ENCODE assay signal across 17 cellular contexts in the genomic region with DNA sequence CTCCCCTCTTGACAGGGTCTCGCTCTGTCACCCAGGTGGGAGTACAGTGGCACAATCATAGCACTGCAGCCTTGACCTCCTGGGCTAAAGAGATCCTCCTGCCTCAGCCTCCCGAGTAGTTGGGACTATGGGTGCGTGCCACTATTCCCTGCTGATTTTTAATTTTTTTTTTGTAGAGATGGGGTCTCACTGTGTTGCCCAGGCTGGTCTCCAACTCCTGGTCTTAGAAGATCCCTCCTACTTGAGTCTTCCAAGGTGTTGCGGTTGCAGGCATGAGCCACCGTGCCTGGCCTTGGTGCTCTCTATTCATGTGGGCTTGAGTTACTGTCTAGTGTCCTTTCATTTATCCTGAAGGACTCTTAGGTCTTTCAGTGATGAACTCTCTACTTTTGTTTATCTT. TPM values are rescaled to one million over a fixed set of nuclear protein-coding genes. Genes with fewer than 3 reads are reported as not detected.
A peak's percentile ranks its signal among the peaks of the same experiment; 100 is the strongest.
DNase-seq lines count a peak whose midpoint lies in the region; ATAC-seq, FAIRE-seq and TF ChIP-seq lines count a peak whose summit lies in the region.
"Had no signal": no experiment of that assay in that cellular context is flagged by ENCODE, and none has a peak within 500 bp of the region (broad histone marks: within the 10 kb centered on the region; RNA-seq: fewer than 3 reads in every experiment).

No MANE protein-coding gene starts in this region.

- H3K4me2 ChIP-seq in K562 (ENCODE audit: insufficient read depth, low read length) (no peak overlapping the region), trophoblast cell (ENCODE audit: low read length) (no peak overlapping the region)
- H3K4me2 ChIP-seq: BLaER1 treated with 17β-estradiol and CSF1 and Interleukin-3, amounts not matched to agents 10 nM and 100 nM had no signal

- no peaks in the 10 kb centered on the region for H3K9me3 Mint-ChIP-seq in natural killer cell
- no peaks in the 10 kb centered on the region for H3K9me3 Mint-ChIP-seq in natural killer cell treated with Interleukin-12 subunit alpha and Interleukin-12 subunit beta and Interleukin-15 and Interleukin-18, amount 100 ng/mL, for 72 hours
- H3K9me3 Mint-ChIP-seq: CD8-positive, alpha-beta T cell had no signal

- H3K27me3 ChIP-seq in K562 (ENCODE audit: control insufficient read depth in 2 of 2, insufficient read depth in 2 of 2, low read length in 2 of 2) (no peaks in the 10 kb centered on the region), trophoblast cell (ENCODE audit: insufficient read depth, low read length) (no peaks in the 10 kb centered on the region), right atrium auricular region (no peaks in the 10 kb centered on the region)
- H3K27me3 ChIP-seq: BLaER1 treated with 17β-estradiol and CSF1 and Interleukin-3, amounts not matched to agents 10 nM and 100 nM had no signal

- no peak overlapping the region for H4K8ac ChIP-seq in trophoblast cell (ENCODE audit: low read depth, low read length)

- intact Hi-C loops in natural killer cell (cut with micrococcal nuclease): no loop called here
- intact Hi-C loops in K562 (cut with micrococcal nuclease): no loop called here

- H3K4me3 ChIP-seq in K562: no peak overlapping the region
- H3K4me3 ChIP-seq in trophoblast cell (ENCODE audit: low read depth, low read length): no peak overlapping the region
- H3K4me3 ChIP-seq in right atrium auricular region: no peak overlapping the region
- H3K4me3 ChIP-seq: BLaER1 treated with 17β-estradiol and CSF1 and Interleukin-3, amounts not matched to agents 10 nM and 100 nM had no signal

- H2AFZ ChIP-seq in K562 (ENCODE audit: low read depth, low read length) (no peak overlapping the region), trophoblast cell (ENCODE audit: insufficient read depth, low read length, poor library complexity) (no peak overlapping the region)

- no TSS peak for BruUV-seq in K562 (replicated peaks; lab: Mats Ljungman, UMichigan)

- in situ Hi-C loops in K562 (cut with MboI): no loop called here

- H3K4me3 Mint-ChIP-seq in natural killer cell: no peak overlapping the region
- H3K4me3 Mint-ChIP-seq in natural killer cell treated with Interleukin-12 subunit alpha and Interleukin-12 subunit beta and Interleukin-15 and Interleukin-18, amount 100 ng/mL, for 72 hours: no peak overlapping the region
- H3K4me3 Mint-ChIP-seq: B cell; CD8-positive, alpha-beta T cell had no signal

- H3K79me1 ChIP-seq in trophoblast cell (ENCODE audit: low read length): no peaks in the 10 kb centered on the region

- POLR2A ChIA-PET in K562 (lab: Yijun Ruan, JAX): no interaction called here

- no peaks in the 10 kb centered on the region for H3K36me3 Mint-ChIP-seq in natural killer cell
- peaks cover 15% of the 10 kb centered on the region for H3K36me3 Mint-ChIP-seq in natural killer cell treated with Interleukin-12 subunit alpha and Interleukin-12 subunit beta and Interleukin-15 and Interleukin-18, amount 100 ng/mL, for 72 hours

- no peak overlapping the region for H2AK5ac ChIP-seq in trophoblast cell (ENCODE audit: low read length)

- H3K27me3 Mint-ChIP-seq in natural killer cell (ENCODE audit: low read depth in 2 of 2): no peaks in the 10 kb centered on the region
- H3K27me3 Mint-ChIP-seq in natural killer cell treated with Interleukin-12 subunit alpha and Interleukin-12 subunit beta and Interleukin-15 and Interleukin-18, amount 100 ng/mL, for 72 hours: no peaks in the 10 kb centered on the region
- H3K27me3 Mint-ChIP-seq: B cell had no signal

- peak overlapping the region; percentile 64 for H3K4ac ChIP-seq in trophoblast cell (ENCODE audit: low read depth, low read length)

- H3K9me1 ChIP-seq in K562 (ENCODE audit: control insufficient read depth, insufficient read depth, low read length): no peaks in the 10 kb centered on the region

- TF ChIP-seq CTCF in natural killer cell (IDR thresholded peaks at IDR 0.05) (no peak), K562 (IDR thresholded peaks at IDR 0.05 in 2 of 3, conservative IDR thresholded peaks at IDR 0.05 in 1 of 3; ENCODE audit: insufficient read depth in 2 of 3, low read depth in 1 of 3, low read length in 3 of 3) (no peak), right atrium auricular region (IDR thresholded peaks at IDR 0.05) (no peak)

- H3K79me2 ChIP-seq in K562 (ENCODE audit: control insufficient read depth, insufficient read depth, low read length): peaks cover 87% of the 10 kb centered on the region
- H3K79me2 ChIP-seq in trophoblast cell (ENCODE audit: control insufficient read depth, insufficient read depth, low read length, poor library complexity): peaks cover 11% of the 10 kb centered on the region

- H3K9ac ChIP-seq in K562 (ENCODE audit: insufficient read depth in 1 of 2, low read depth in 2 of 2, low read length in 2 of 2): no peak overlapping the region
- no peak overlapping the region for H3K9ac ChIP-seq in trophoblast cell (ENCODE audit: low read length)
- H3K9ac ChIP-seq: BLaER1 treated with 17β-estradiol and CSF1 and Interleukin-3, amounts not matched to agents 10 nM and 100 nM had no signal

- H2BK5ac ChIP-seq in trophoblast cell (ENCODE audit: low read depth, low read length, poor library complexity): no peak overlapping the region

- no peak for TF ChIP-seq EP300 in K562 (IDR thresholded peaks at IDR 0.05; ENCODE audit: low read length)

- ATAC-seq in natural killer cell (no peak), K562 (no peak)
- ATAC-seq in natural killer cell treated with Interleukin-12 subunit alpha and Interleukin-12 subunit beta and Interleukin-15 and Interleukin-18, amount 100 ng/mL, for 72 hours: no peak
- ATAC-seq: CD8-positive, alpha-beta T cell; HCT116 had no signal

- no peak overlapping the region for H2BK12ac ChIP-seq in trophoblast cell (ENCODE audit: low read length)

- H3K9me3 ChIP-seq in K562 (replicated peaks; ENCODE audit: control insufficient read depth, insufficient read depth, low read depth, low read length) (no peaks in the 10 kb centered on the region), trophoblast cell (ENCODE audit: insufficient read depth, low read depth, low read length) (peaks cover 2% of the 10 kb centered on the region), right atrium auricular region (no peaks in the 10 kb centered on the region)

- FAIRE-seq in K562 (lab: Jason Lieb, UNC): no peak
- FAIRE-seq: HTR-8/SVneo had no signal

- CTCF ChIA-PET in K562 (lab: Yijun Ruan, JAX; ENCODE audit: low intra/inter-chr PET ratio): no interaction called here

- peak overlapping the region; percentile 48 to 96 for H3K27ac Mint-ChIP-seq in natural killer cell
- no peak overlapping the region for H3K27ac Mint-ChIP-seq in natural killer cell treated with Interleukin-12 subunit alpha and Interleukin-12 subunit beta and Interleukin-15 and Interleukin-18, amount 100 ng/mL, for 72 hours

- no peak overlapping the region for H4K91ac ChIP-seq in trophoblast cell (ENCODE audit: low read depth, low read length)

- H2BK120ac ChIP-seq in trophoblast cell (ENCODE audit: insufficient read depth, low read length, poor library complexity): no peak overlapping the region

- H3K4me1 Mint-ChIP-seq in natural killer cell: peaks cover 52 to 59% of the 10 kb centered on the region in 2 donors
- peaks cover 52 to 56% of the 10 kb centered on the region in 2 donors for H3K4me1 Mint-ChIP-seq in natural killer cell treated with Interleukin-12 subunit alpha and Interleukin-12 subunit beta and Interleukin-15 and Interleukin-18, amount 100 ng/mL, for 72 hours (ENCODE audit: low read depth in 2 of 2)

- H3K4me1 ChIP-seq in K562 (replicated peaks in 1 of 2; ENCODE audit: control insufficient read depth in 2 of 2, insufficient read depth in 2 of 2, low read length in 2 of 2) (peaks cover 0 to 8% of the 10 kb centered on the region in 2 experiments; a peak in 3 of 5 replicates), trophoblast cell (ENCODE audit: control insufficient read depth in 1 of 2, insufficient read depth in 2 of 2, low read length in 2 of 2) (peaks cover 0 to 4% of the 10 kb centered on the region in 2 experiments), right atrium auricular region (peaks cover 0 to 10% of the 10 kb centered on the region in 2 donors)

- peaks cover 29% of the 10 kb centered on the region; the same call in 2 of the 3 replicates for H3K36me3 ChIP-seq in K562 (ENCODE audit: control insufficient read depth, insufficient read depth, low read length)
- H3K36me3 ChIP-seq in trophoblast cell (ENCODE audit: control insufficient read depth in 1 of 2, insufficient read depth in 2 of 2, low read length in 2 of 2): peaks cover 7 to 9% of the 10 kb centered on the region in 2 experiments
- peaks cover 7% of the 10 kb centered on the region for H3K36me3 ChIP-seq in right atrium auricular region

- H3K23ac ChIP-seq in trophoblast cell (ENCODE audit: low read length): no peak overlapping the region

- no peak overlapping the region for H3K18ac ChIP-seq in trophoblast cell (ENCODE audit: low read length)

- H4K20me1 ChIP-seq in K562 (replicated peaks; ENCODE audit: control insufficient read depth, insufficient read depth, low read length): no peaks in the 10 kb centered on the region; the same call in none of the 2 replicates

- no peak for DNase-seq in natural killer cell
- DNase-seq in natural killer cell treated with Interleukin-12 subunit alpha and Interleukin-12 subunit beta and Interleukin-15 and Interleukin-18, amount 100 ng/mL, for 72 hours (ENCODE audit: low spot score): no peak
- DNase-seq in K562 (ENCODE audit: extremely low read depth in 1 of 4, low spot score in 3 of 4): no peak
- no peak for DNase-seq in trophoblast cell
- DNase-seq in NCI-H748 (lab: John Stamatoyannopoulos, UW; ENCODE audit: unreplicated experiment): no peak
- DNase-seq in activated CD4-positive, alpha-beta T cell treated with anti-CD3 and anti-CD28 coated beads for 4 hours: no peak
- DNase-seq in right atrium auricular region (ENCODE audit: low spot score): no peak
- DNase-seq: Calu3; CD8-positive, alpha-beta T cell; DMS79 treated with DMSO at 0.1 percent for 48 hours; GF-D8; GOT3; H7 had no signal

- WGBS in K562 (ENCODE audit: insufficient coverage, low coverage, missing lambda C conversion rate): 84% methylated on average over 3 of the region's 5 CpGs
- WGBS in trophoblast cell (ENCODE audit: extremely low coverage, insufficient coverage, insufficient read length): no CpG with 5 or more reads among the region's 5 CpGs

- H4K12ac ChIP-seq in trophoblast cell (ENCODE audit: low read depth, low read length): no peak overlapping the region

- H3K14ac ChIP-seq in trophoblast cell (ENCODE audit: low read length): no peak overlapping the region

- H3K27ac ChIP-seq in K562 (ENCODE audit: extremely low read depth, low read depth, low read length) (no peak overlapping the region), trophoblast cell (ENCODE audit: low read depth, low read length) (no peak overlapping the region), right atrium auricular region (no peak overlapping the region)
- H3K27ac ChIP-seq: BLaER1 treated with 17β-estradiol and CSF1 and Interleukin-3, amounts not matched to agents 10 nM and 100 nM had no signal

- no peak for TF ChIP-seq RAD21 in K562 (CRISPR knock-in tag; conservative IDR thresholded peaks at IDR 0.05 in 1 of 2, IDR thresholded peaks at IDR 0.05 in 1 of 2)

- TF ChIP-seq POLR2A in K562 (conservative IDR thresholded peaks at IDR 0.05): no peak

RNA-seq across cellular contexts. Expression of a gene that starts 24.1 kb away (rescaled TPM):
- total RNA-seq in natural killer cell: 100 to 1,000 TPM; 173 to 200 (median 176) TPM
- 100 to 1,000 TPM in 1 of 2 donors, 10 to 100 TPM in 1; 93.1 to 184 TPM for total RNA-seq in natural killer cell treated with Interleukin-12 subunit alpha and Interleukin-12 subunit beta and Interleukin-15 and Interleukin-18, amount 100 ng/mL, for 72 hours
- total RNA-seq in K562 (2011; cell fraction: chromatin; rRNA removed; ENCODE audit: low replicate concordance): 167 and 212 TPM in 2 replicates
- 102 and 111 TPM in 2 replicates for total RNA-seq in K562 (2011; cell fraction: nucleolus; rRNA removed)
- total RNA-seq in K562 (2011; cell fraction: nucleoplasm; rRNA removed): 119 and 135 TPM in 2 replicates
- total RNA-seq in K562 (2014; rRNA removed): 63.8 and 69.8 TPM in 2 replicates
- 25.6 and 31.9 TPM in 2 replicates for total RNA-seq in K562 (2014; rRNA removed; fragmentation: Illumina TruSeq; extraction: Trizol)
- 41.4 and 42.8 TPM in 2 replicates for total RNA-seq in K562 (2015; rRNA removed; fragmentation: Illumina TruSeq; extraction: Trizol)
- total RNA-seq in K562 (2021): 76.0 and 80.3 TPM in 2 replicates
- polyA plus RNA-seq in K562 (2011; rRNA removed): 26.9 and 31.3 TPM in 2 replicates
- polyA plus RNA-seq in K562 (2011; cell fraction: cytosol; rRNA removed): 24.1 and 49.2 TPM in 2 replicates
- 85.2 and 132 TPM in 2 replicates for polyA plus RNA-seq in K562 (2011; cell fraction: nucleus; rRNA removed)
- polyA plus RNA-seq in K562 (2012): 38.1 and 40.2 TPM in 2 replicates
- 36.4 and 44.9 TPM in 2 replicates for polyA plus RNA-seq in K562 (2014; fragmentation: Illumina TruSeq; extraction: Trizol)
- 1 to 10 TPM; 2.2 to 3.8 TPM for polyA plus RNA-seq in K562 (2014; fragmentation: Nextera tagmentation; extraction: Ambion mirVana)
- 48.9 and 59.2 TPM in 2 replicates for polyA plus RNA-seq in K562 (2014; rRNA removed)
- 46.2 and 56.3 TPM in 2 replicates for polyA minus RNA-seq in K562 (2011; rRNA and poly(A)+ RNA removed)
- polyA minus RNA-seq in K562 (2011; cell fraction: cytosol; rRNA and poly(A)+ RNA removed): 46.2 and 48.9 TPM in 2 replicates
- 35.8 and 47.0 TPM in 2 replicates for polyA minus RNA-seq in K562 (2011; cell fraction: nucleus; rRNA and poly(A)+ RNA removed)
- 39.4 and 40.8 TPM in 2 replicates for polyA plus RNA-seq in trophoblast cell (2013)
- 10 to 100 TPM; 24.1 to 34.6 TPM for total RNA-seq in right atrium auricular region

RNA-seq across cellular contexts. Expression of a gene that starts 37.4 kb away (rescaled TPM):
- total RNA-seq in natural killer cell: 100 to 1,000 TPM in 1 of 3 donors, 10 to 100 TPM in 2; 80.7 to 105 (median 92.9) TPM
- 10 to 100 TPM; 56.6 to 64.7 TPM for total RNA-seq in natural killer cell treated with Interleukin-12 subunit alpha and Interleukin-12 subunit beta and Interleukin-15 and Interleukin-18, amount 100 ng/mL, for 72 hours
- total RNA-seq in K562 (2011; cell fraction: chromatin; rRNA removed; ENCODE audit: low replicate concordance): 63.1 and 259 TPM in 2 replicates
- total RNA-seq in K562 (2011; cell fraction: nucleolus; rRNA removed): 190 and 191 TPM in 2 replicates
- total RNA-seq in K562 (2011; cell fraction: nucleoplasm; rRNA removed): 87.1 and 99.6 TPM in 2 replicates
- 33.7 and 37.2 TPM in 2 replicates for total RNA-seq in K562 (2014; rRNA removed)
- 4.1 and 5.8 TPM in 2 replicates for total RNA-seq in K562 (2014; rRNA removed; fragmentation: Illumina TruSeq; extraction: Trizol)
- 10.4 and 14.9 TPM in 2 replicates for total RNA-seq in K562 (2015; rRNA removed; fragmentation: Illumina TruSeq; extraction: Trizol)
- total RNA-seq in K562 (2021): 32.2 and 32.5 TPM in 2 replicates
- polyA plus RNA-seq in K562 (2011; rRNA removed): 24.5 and 34.0 TPM in 2 replicates
- polyA plus RNA-seq in K562 (2011; cell fraction: cytosol; rRNA removed): 36.0 and 79.6 TPM in 2 replicates
- 220 and 374 TPM in 2 replicates for polyA plus RNA-seq in K562 (2011; cell fraction: nucleus; rRNA removed)
- 26.1 and 37.6 TPM in 2 replicates for polyA plus RNA-seq in K562 (2012)
- polyA plus RNA-seq in K562 (2014; fragmentation: Illumina TruSeq; extraction: Trizol): 18.6 and 24.3 TPM in 2 replicates
- polyA plus RNA-seq in K562 (2014; fragmentation: Nextera tagmentation; extraction: Ambion mirVana): under 1 TPM; 0.21 to 0.63 TPM
- polyA plus RNA-seq in K562 (2014; rRNA removed): 45.3 and 47.0 TPM in 2 replicates
- 9.5 and 12.2 TPM in 2 replicates for polyA minus RNA-seq in K562 (2011; rRNA and poly(A)+ RNA removed)
- polyA minus RNA-seq in K562 (2011; cell fraction: cytosol; rRNA and poly(A)+ RNA removed): 14.6 and 18.9 TPM in 2 replicates
- 40.5 and 60.7 TPM in 2 replicates for polyA minus RNA-seq in K562 (2011; cell fraction: nucleus; rRNA and poly(A)+ RNA removed)
- polyA plus RNA-seq in trophoblast cell (2013): 39.9 and 42.1 TPM in 2 replicates
- total RNA-seq in right atrium auricular region: 10 to 100 TPM; 21.4 to 37.8 TPM

RNA-seq across cellular contexts. Expression of a gene that starts 52.6 kb away (rescaled TPM):
- total RNA-seq in natural killer cell (10 to 100 TPM in 2 of 3 donors, 1 to 10 TPM in 1; 6.5 to 18.8 (median 16.3) TPM), K562 (2014; rRNA removed) (71.7 and 91.1 TPM in 2 replicates), K562 (2014; rRNA removed; fragmentation: Illumina TruSeq; extraction: Trizol) (25.8 and 29.0 TPM in 2 replicates), K562 (2015; rRNA removed; fragmentation: Illumina TruSeq; extraction: Trizol) (53.8 and 54.1 TPM in 2 replicates), K562 (2021) (80.9 and 86.7 TPM in 2 replicates), right atrium auricular region (1 to 10 TPM; 5.0 to 6.4 TPM)
- total RNA-seq in natural killer cell treated with Interleukin-12 subunit alpha and Interleukin-12 subunit beta and Interleukin-15 and Interleukin-18, amount 100 ng/mL, for 72 hours: 10 to 100 TPM; 31.5 to 96.1 TPM
- total RNA-seq in K562 (2011; cell fraction: chromatin; rRNA removed; ENCODE audit: low replicate concordance): 64.8 and 136 TPM in 2 replicates
- total RNA-seq in K562 (2011; cell fraction: nucleolus; rRNA removed): 82.2 and 86.9 TPM in 2 replicates
- total RNA-seq in K562 (2011; cell fraction: nucleoplasm; rRNA removed): 72.2 and 86.4 TPM in 2 replicates
- polyA plus RNA-seq in K562 (2011; rRNA removed) (38.8 and 44.0 TPM in 2 replicates), K562 (2014; fragmentation: Illumina TruSeq; extraction: Trizol) (33.6 and 44.3 TPM in 2 replicates), K562 (2014; fragmentation: Nextera tagmentation; extraction: Ambion mirVana) (1 to 10 TPM; 1.0 to 2.4 TPM), K562 (2014; rRNA removed) (71.0 and 71.7 TPM in 2 replicates)
- polyA plus RNA-seq in K562 (2011; cell fraction: cytosol; rRNA removed): 44.8 and 62.0 TPM in 2 replicates
- 169 and 210 TPM in 2 replicates for polyA plus RNA-seq in K562 (2011; cell fraction: nucleus; rRNA removed)
- polyA plus RNA-seq in K562 (2012): 34.1 and 42.5 TPM in 2 replicates
- polyA minus RNA-seq in K562 (2011; rRNA and poly(A)+ RNA removed): 13.9 and 22.3 TPM in 2 replicates
- 23.8 and 30.1 TPM in 2 replicates for polyA minus RNA-seq in K562 (2011; cell fraction: cytosol; rRNA and poly(A)+ RNA removed)
- polyA minus RNA-seq in K562 (2011; cell fraction: nucleus; rRNA and poly(A)+ RNA removed): 27.6 and 35.2 TPM in 2 replicates
- polyA plus RNA-seq in trophoblast cell (2013): 17.6 and 18.7 TPM in 2 replicates

Comparison
In these comparisons a context has a peak if more than half of its experiments do, and no peak if none do; other contexts are left out.
1. H3K27ac Mint-ChIP-seq: peak in natural killer cell (2 of 2); none in natural killer cell treated with Interleukin-12 subunit alpha and Interleukin-12 subunit beta and Interleukin-15 and Interleukin-18, amount 100 ng/mL, for 72 hours (0 of 2).